15 cellular contexts compared by ENCODE assay signal in the genomic region with DNA sequence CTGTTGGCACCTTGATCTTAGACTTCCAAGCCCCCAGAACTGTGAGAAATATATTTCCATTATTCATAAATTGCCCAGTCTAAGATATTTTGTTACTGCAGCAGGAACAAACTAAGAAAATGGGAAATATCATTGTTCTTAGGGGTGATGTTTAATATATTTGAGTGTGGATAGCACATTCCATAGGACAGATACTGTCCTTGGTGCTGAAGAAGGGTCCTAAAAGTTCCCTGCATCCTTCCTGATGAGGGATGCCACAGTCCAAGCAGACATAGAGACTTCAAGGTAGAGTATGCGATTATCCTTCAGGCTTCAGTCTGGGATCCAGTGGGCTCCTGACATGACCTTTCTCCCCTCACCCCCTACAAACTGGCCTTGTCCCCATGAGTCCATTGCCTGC.
"Had no signal": no experiment of that assay in that cellular context is flagged by ENCODE, and none has a peak within 500 bp of the region (broad histone marks: within the 10 kb centered on the region; RNA-seq: fewer than 3 reads in every experiment).

No MANE protein-coding gene starts in this region.

- H3K9me3 Mint-ChIP-seq: dendritic cell treated with granulocyte-macrophage colony-stimulating factor and Interleukin-4, amounts not matched to agents 40 ng/mL and 50 ng/mL, for 4 days had no signal

- DNase-seq: activated CD4-positive, alpha-beta T cell treated with anti-CD3 and anti-CD28 coated beads, Interleukin-2, amount 10 ng/mL, durations not matched to agents 24 days and 14 days; activated CD4-positive, CD25-positive, alpha-beta regulatory T cell; activated CD8-positive, alpha-beta memory T cell treated with anti-CD3 and anti-CD28 coated beads, Interleukin-2, amount 50 U/mL, for 4 hours; activated CD8-positive, alpha-beta T cell treated with anti-CD3 and anti-CD28 coated beads, Interleukin-2, amount 10 ng/mL, durations not matched to agents 7 days and 5 days; activated T-cell treated with anti-CD3 and anti-CD28 coated beads, Interleukin-2, amount 50 U/mL, for 48 hours; aorta; cerebellar nuclear complex; effector memory CD4-positive, alpha-beta T cell; gastrocnemius medialis; heart left ventricle; kidney glomerular epithelial cell; pancreas; T-helper 2 cell had no signal

- H3K27ac Mint-ChIP-seq: activated CD4-positive, alpha-beta T cell treated with anti-CD3 and anti-CD28 coated beads, Interleukin-2, amount 10 ng/mL, durations not matched to agents 24 days and 14 days; activated CD8-positive, alpha-beta T cell treated with anti-CD3 and anti-CD28 coated beads, Interleukin-2, amount 10 ng/mL, durations not matched to agents 7 days and 5 days; dendritic cell treated with granulocyte-macrophage colony-stimulating factor and Interleukin-4, amounts not matched to agents 40 ng/mL and 50 ng/mL, for 4 days; stimulated activated effector memory CD8-positive, alpha-beta T cell treated with anti-CD3 and anti-CD28 coated beads, Interleukin-12 subunit alpha, Interleukin-12 subunit beta, amount 100 ng/mL, for 72 hours had no signal

- H3K27ac ChIP-seq: gastrocnemius medialis, heart left ventricle, pancreas had no signal

- H3K27me3 Mint-ChIP-seq: activated CD4-positive, alpha-beta T cell treated with anti-CD3 and anti-CD28 coated beads, Interleukin-2, amount 10 ng/mL, durations not matched to agents 24 days and 14 days; dendritic cell treated with granulocyte-macrophage colony-stimulating factor and Interleukin-4, amounts not matched to agents 40 ng/mL and 50 ng/mL, for 4 days had no signal

- H3K4me1 Mint-ChIP-seq: activated CD4-positive, alpha-beta T cell treated with anti-CD3 and anti-CD28 coated beads, Interleukin-2, amount 10 ng/mL, durations not matched to agents 24 days and 14 days; stimulated activated effector memory CD8-positive, alpha-beta T cell treated with anti-CD3 and anti-CD28 coated beads, Interleukin-12 subunit alpha, Interleukin-12 subunit beta, amount 100 ng/mL, for 72 hours had no signal

- H3K36me3 Mint-ChIP-seq: stimulated activated effector memory CD8-positive, alpha-beta T cell treated with anti-CD3 and anti-CD28 coated beads, Interleukin-12 subunit alpha, Interleukin-12 subunit beta, amount 100 ng/mL, for 72 hours had no signal

- H3K4me3 ChIP-seq: gastrocnemius medialis, heart left ventricle, pancreas had no signal

- H3K4me1 ChIP-seq: gastrocnemius medialis, heart left ventricle, pancreas had no signal

- H3K4me3 Mint-ChIP-seq: activated CD4-positive, alpha-beta T cell treated with anti-CD3 and anti-CD28 coated beads, Interleukin-2, amount 10 ng/mL, durations not matched to agents 24 days and 14 days; activated CD8-positive, alpha-beta T cell treated with anti-CD3 and anti-CD28 coated beads, Interleukin-2, amount 10 ng/mL, durations not matched to agents 7 days and 5 days; dendritic cell treated with granulocyte-macrophage colony-stimulating factor and Interleukin-4, amounts not matched to agents 40 ng/mL and 50 ng/mL, for 4 days; stimulated activated effector memory CD8-positive, alpha-beta T cell treated with anti-CD3 and anti-CD28 coated beads, Interleukin-12 subunit alpha, Interleukin-12 subunit beta, amount 100 ng/mL, for 72 hours had no signal

- ATAC-seq: activated CD8-positive, alpha-beta T cell treated with anti-CD3 and anti-CD28 coated beads, Interleukin-2, amount 10 ng/mL, durations not matched to agents 7 days and 5 days; gastrocnemius medialis; heart left ventricle; pancreas; stimulated activated effector memory CD8-positive, alpha-beta T cell treated with anti-CD3 and anti-CD28 coated beads, Interleukin-12 subunit alpha, Interleukin-12 subunit beta, amount 100 ng/mL, for 72 hours had no signal

- H3K36me3 ChIP-seq: gastrocnemius medialis, heart left ventricle, pancreas had no signal

- H3K27me3 ChIP-seq: gastrocnemius medialis, heart left ventricle, pancreas had no signal

- H3K9me3 ChIP-seq: gastrocnemius medialis, heart left ventricle, pancreas had no signal
